ENCODE assay signal across 8 cellular contexts in genomic region chr3:87088984-87089841, GRCh38.
DNase-seq lines count a peak whose midpoint lies in the region; ATAC-seq and TF ChIP-seq lines count a peak whose summit lies in the region.

No MANE protein-coding gene starts in this region.

- H3K36me3 ChIP-seq in psoas muscle (ENCODE audit: insufficient read depth in 1 of 2, low read depth in 1 of 2): no peaks in the 10 kb centered on the region

- peak overlapping the region; percentile 67 for H3K27ac ChIP-seq in psoas muscle

- peak overlapping the region; percentile 40 for H3K27ac Mint-ChIP-seq in activated T-helper 1 cell treated with anti-CD3 and anti-CD28 coated beads, Interleukin-12 subunit alpha, Interleukin-12 subunit beta, Interleukin-2, Interleukin-4 antibody, amounts not matched to agents 30 ng/mL and 10 ng/mL and 1 ng/mL, durations not matched to agents 14 hours and 24 hours and 36 hours
- no peak overlapping the region for H3K27ac Mint-ChIP-seq in glutamatergic neuron (ENCODE audit: unreplicated experiment)

- DNase-seq in LHCN-M2 (ENCODE audit: low read depth) (peak; percentile 93), glutamatergic neuron (peak; percentile 18), psoas muscle (peak; percentile 63 to 78), NAMALWA (ENCODE audit: low spot score) (no peak), NCI-H187 (lab: John Stamatoyannopoulos, UW) (no peak)
- no peak for DNase-seq in activated T-helper 1 cell treated with anti-CD3 and anti-CD28 coated beads, Interleukin-12 subunit alpha, Interleukin-12 subunit beta, Interleukin-2, Interleukin-4 antibody, amounts not matched to agents 30 ng/mL and 10 ng/mL and 1 ng/mL, durations not matched to agents 14 hours and 24 hours and 36 hours (ENCODE audit: low spot score)

- WGBS in psoas muscle, 3 donors: 1 to 6% (median 4%) methylated on average over 41 of the region's 41 CpGs

- H3K36me3 Mint-ChIP-seq in activated T-helper 1 cell treated with anti-CD3 and anti-CD28 coated beads, Interleukin-12 subunit alpha, Interleukin-12 subunit beta, Interleukin-2, Interleukin-4 antibody, amounts not matched to agents 30 ng/mL and 10 ng/mL and 1 ng/mL, durations not matched to agents 14 hours and 24 hours and 36 hours (ENCODE audit: low read depth): no peaks in the 10 kb centered on the region
- H3K36me3 Mint-ChIP-seq in glutamatergic neuron (ENCODE audit: unreplicated experiment): no peaks in the 10 kb centered on the region

- H3K4me1 ChIP-seq in psoas muscle: peaks cover 4% of the 10 kb centered on the region

- peak overlapping the region; percentile 44; the same call in 1 of the 2 replicates for H3K4me3 ChIP-seq in GM08714 (ENCODE audit: low read length)
- peak overlapping the region; percentile 77 for H3K4me3 ChIP-seq in psoas muscle

- intact Hi-C loops in activated T-helper 1 cell treated with anti-CD3 and anti-CD28 coated beads, Interleukin-12 subunit alpha, Interleukin-12 subunit beta, Interleukin-2, Interleukin-4 antibody, amounts not matched to agents 30 ng/mL and 10 ng/mL and 1 ng/mL, durations not matched to agents 14 hours and 24 hours and 36 hours (cut with micrococcal nuclease): loop anchor here (5.0 kb wide), 1 partner anchor 138 kb away; the partner anchor contains the start of gene CHMP2B
- intact Hi-C loops in psoas muscle (cut with DNase I): loop anchor here in 1 of 2 donors (5.0 to 10.0 kb wide), 2 partner anchors 97 to 114 kb away; partner anchors contain the start of gene VGLL3

- peaks cover 30% of the 10 kb centered on the region for H3K4me1 Mint-ChIP-seq in activated T-helper 1 cell treated with anti-CD3 and anti-CD28 coated beads, Interleukin-12 subunit alpha, Interleukin-12 subunit beta, Interleukin-2, Interleukin-4 antibody, amounts not matched to agents 30 ng/mL and 10 ng/mL and 1 ng/mL, durations not matched to agents 14 hours and 24 hours and 36 hours (ENCODE audit: low read depth)
- H3K4me1 Mint-ChIP-seq in glutamatergic neuron (ENCODE audit: low read depth, unreplicated experiment): peaks cover 6% of the 10 kb centered on the region

- peak; percentile 51 for ATAC-seq in GM21717 (IDR thresholded peaks at IDR 0.05; ENCODE audit: unreplicated experiment)
- ATAC-seq in psoas muscle: peak; percentile 78 to 92 (median 90)

- peak overlapping the region; percentile 86 for H3K4me3 Mint-ChIP-seq in activated T-helper 1 cell treated with anti-CD3 and anti-CD28 coated beads, Interleukin-12 subunit alpha, Interleukin-12 subunit beta, Interleukin-2, Interleukin-4 antibody, amounts not matched to agents 30 ng/mL and 10 ng/mL and 1 ng/mL, durations not matched to agents 14 hours and 24 hours and 36 hours
- H3K4me3 Mint-ChIP-seq in glutamatergic neuron (ENCODE audit: unreplicated experiment): peak overlapping the region; percentile 61

- TF ChIP-seq CTCF in glutamatergic neuron (IDR thresholded peaks at IDR 0.05; ENCODE audit: partially characterized antibody, unreplicated experiment) (no peak), psoas muscle (IDR thresholded peaks at IDR 0.05) (no peak)

- no peaks in the 10 kb centered on the region for H3K27me3 ChIP-seq in psoas muscle (ENCODE audit: insufficient read depth in 3 of 3, low read length in 2 of 3)

- H3K27me3 Mint-ChIP-seq in activated T-helper 1 cell treated with anti-CD3 and anti-CD28 coated beads, Interleukin-12 subunit alpha, Interleukin-12 subunit beta, Interleukin-2, Interleukin-4 antibody, amounts not matched to agents 30 ng/mL and 10 ng/mL and 1 ng/mL, durations not matched to agents 14 hours and 24 hours and 36 hours (ENCODE audit: insufficient read depth): peaks cover 6% of the 10 kb centered on the region
- H3K27me3 Mint-ChIP-seq in glutamatergic neuron (ENCODE audit: unreplicated experiment): no peaks in the 10 kb centered on the region

- H3K9me3 Mint-ChIP-seq in activated T-helper 1 cell treated with anti-CD3 and anti-CD28 coated beads, Interleukin-12 subunit alpha, Interleukin-12 subunit beta, Interleukin-2, Interleukin-4 antibody, amounts not matched to agents 30 ng/mL and 10 ng/mL and 1 ng/mL, durations not matched to agents 14 hours and 24 hours and 36 hours: no peaks in the 10 kb centered on the region
- H3K9me3 Mint-ChIP-seq in glutamatergic neuron (ENCODE audit: unreplicated experiment): peaks cover 2% of the 10 kb centered on the region

- no peaks in the 10 kb centered on the region for H3K9me3 ChIP-seq in psoas muscle

Comparison
In these comparisons a context has a peak if more than half of its experiments do, and no peak if none do; other contexts are left out.
1. DNase-seq: peak in LHCN-M2 (single experiment), glutamatergic neuron (single experiment) and psoas muscle (2 of 2); none in activated T-helper 1 cell treated with anti-CD3 and anti-CD28 coated beads, Interleukin-12 subunit alpha, Interleukin-12 subunit beta, Interleukin-2, Interleukin-4 antibody, amounts not matched to agents 30 ng/mL and 10 ng/mL and 1 ng/mL, durations not matched to agents 14 hours and 24 hours and 36 hours (single experiment), NAMALWA (single experiment) and NCI-H187 (0 of 2).